22 cellular contexts compared by ENCODE assay signal in the genomic region with DNA sequence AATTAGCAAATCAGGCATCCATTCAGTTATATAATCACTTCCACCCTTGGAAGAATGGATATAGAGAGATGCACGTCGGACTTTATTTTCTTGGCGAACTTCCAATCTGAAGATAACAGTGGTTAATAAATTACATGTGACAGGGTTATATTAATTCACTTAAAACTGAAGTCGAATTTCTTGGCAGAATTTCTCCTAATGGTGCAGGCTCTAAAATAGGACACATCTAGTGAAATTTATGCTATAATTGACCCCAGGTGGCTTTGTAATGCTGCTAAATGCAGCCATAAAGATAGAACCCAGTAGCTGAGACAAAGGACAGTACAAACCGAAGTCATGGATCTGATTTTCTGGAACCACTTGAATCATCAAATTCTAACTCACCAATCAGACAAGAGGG. TPM values are rescaled to one million over a fixed set of nuclear protein-coding genes. Genes with fewer than 3 reads are reported as not detected.
DNase-seq lines count a peak whose midpoint lies in the region; ATAC-seq, FAIRE-seq and TF ChIP-seq lines count a peak whose summit lies in the region.
"Had no signal": no experiment of that assay in that cellular context is flagged by ENCODE, and none has a peak within 500 bp of the region (broad histone marks: within the 10 kb centered on the region; RNA-seq: fewer than 3 reads in every experiment).

No MANE protein-coding gene starts in this region.

- CTCF ChIA-PET in GM12878 (lab: Yijun Ruan, JAX): no interaction called here

- H4K20me1 ChIP-seq in GM12878 (ENCODE audit: control insufficient read depth, insufficient read depth): no peaks in the 10 kb centered on the region
- no peaks in the 10 kb centered on the region for H4K20me1 ChIP-seq in smooth muscle cell (ENCODE audit: low read depth)

- H3K4me3 ChIP-seq in GM12878: no peak overlapping the region
- H3K4me3 ChIP-seq in small intestine (ENCODE audit: low read depth in 1 of 2, low read length in 2 of 2): no peak overlapping the region
- H3K4me3 ChIP-seq in smooth muscle cell: no peak overlapping the region
- H3K4me3 ChIP-seq: HAP-1, MG63 had no signal

- no TSS peak for BruUV-seq in GM12878 (replicated peaks; lab: Mats Ljungman, UMichigan)

- H3K4me2 ChIP-seq in GM12878 (ENCODE audit: control insufficient read depth, insufficient read depth) (no peak overlapping the region), smooth muscle cell (no peak overlapping the region)
- H3K4me2 ChIP-seq: KMS-11 had no signal

- ATAC-seq in GM12878 (no peak), left lobe of liver (no peak)
- ATAC-seq: HepG2, Panc1, Right ventricle myocardium inferior had no signal

- no peak for TF ChIP-seq EP300 in GM12878 (IDR thresholded peaks at IDR 0.05; ENCODE audit: borderline replicate concordance in 1 of 2, control insufficient read depth in 1 of 2, low read depth in 2 of 2, low read length in 2 of 2)

- TF ChIP-seq POLR2A in GM12878 (IDR thresholded peaks at IDR 0.05; ENCODE audit: low read depth, low read length): no peak

- in situ Hi-C loops in GM12878 (cut with MboI): no loop called here

- no peak overlapping the region for H2AFZ ChIP-seq in GM12878 (ENCODE audit: control insufficient read depth, low read depth, low read length)
- no peak overlapping the region for H2AFZ ChIP-seq in smooth muscle cell (ENCODE audit: low read depth)

- no peaks in the 10 kb centered on the region for H3F3A ChIP-seq in smooth muscle cell (ENCODE audit: low read depth)

- FAIRE-seq in GM12878 (lab: Jason Lieb, UNC) (peak; percentile 7), small intestine (lab: Jason Lieb, UNC) (no peak)
- FAIRE-seq: A204.1, HepG2 had no signal

- H3K79me2 ChIP-seq in GM12878 (ENCODE audit: control insufficient read depth, insufficient read depth, low read length) (no peaks in the 10 kb centered on the region), smooth muscle cell (ENCODE audit: low read depth) (no peaks in the 10 kb centered on the region)

- H3K36me3 ChIP-seq in GM12878 (ENCODE audit: control insufficient read depth in 2 of 2, insufficient read depth in 2 of 2, low read length in 1 of 2): no peaks in the 10 kb centered on the region
- H3K36me3 ChIP-seq in small intestine (ENCODE audit: control insufficient read depth in 2 of 2, insufficient read depth in 2 of 2, low read length in 2 of 2): no peaks in the 10 kb centered on the region
- no peaks in the 10 kb centered on the region for H3K36me3 ChIP-seq in smooth muscle cell (ENCODE audit: low read depth)
- H3K36me3 ChIP-seq: HAP-1, MG63 had no signal

- peak; percentile 27 for DNase-seq in NCI-H748 (lab: John Stamatoyannopoulos, UW; ENCODE audit: unreplicated experiment)
- DNase-seq in NCI-H748 treated with DMSO at 0.1 percent for 48 hours (lab: John Stamatoyannopoulos, UW): no peak
- peak; percentile 41 for DNase-seq in NCI-H2081 treated with DMSO at 0.1 percent for 48 hours (lab: John Stamatoyannopoulos, UW)
- no peak for DNase-seq in GM12878 (ENCODE audit: low read depth, low spot score)
- DNase-seq in small intestine: peak; percentile 84
- no peak for DNase-seq in left lobe of liver (ENCODE audit: low spot score)
- no peak for DNase-seq in HPDE6-E6E7 (ENCODE audit: extremely low spot score)
- no peak for DNase-seq in smooth muscle cell (lab: John Stamatoyannopoulos, UW; ENCODE audit: unreplicated experiment)
- DNase-seq: EL, MG63, NCI-H1092, NCI-H2029, NCI-H526, T-helper 1 cell, T1000 had no signal

- H3K27ac ChIP-seq in GM12878 (ENCODE audit: control insufficient read depth, insufficient read depth) (no peak overlapping the region), small intestine (ENCODE audit: low read depth in 1 of 2, low read length in 1 of 2) (no peak overlapping the region), smooth muscle cell (ENCODE audit: low read depth) (no peak overlapping the region)
- H3K27ac ChIP-seq: KMS-11 had no signal

- POLR2A ChIA-PET in GM12878 (lab: Charles Lee): no interaction called here

- intact Hi-C loops in GM12878 (cut with micrococcal nuclease; ENCODE audit: unreplicated experiment): no loop called here

- H3K9me3 ChIP-seq in GM12878 (replicated peaks; ENCODE audit: control insufficient read depth, insufficient read depth, low read length) (no peaks in the 10 kb centered on the region; the same call in 2 of the 3 replicates), small intestine (ENCODE audit: control insufficient read depth, low read depth) (no peaks in the 10 kb centered on the region), smooth muscle cell (replicated peaks; ENCODE audit: low read depth) (no peaks in the 10 kb centered on the region)
- H3K9me3 ChIP-seq: HAP-1, MG63 had no signal

- RAD21 ChIA-PET in GM12878 (lab: Charles Lee; ENCODE audit: unreplicated experiment): no interaction called here

- H3K27me3 ChIP-seq in GM12878 (replicated peaks in 1 of 2; ENCODE audit: control insufficient read depth in 2 of 2, insufficient read depth in 2 of 2, low read length in 1 of 2): no peaks in the 10 kb centered on the region
- H3K27me3 ChIP-seq in small intestine (ENCODE audit: control insufficient read depth in 2 of 2, insufficient read depth in 2 of 2, low read length in 2 of 2): no peaks in the 10 kb centered on the region
- H3K27me3 ChIP-seq in smooth muscle cell (ENCODE audit: low read depth): no peaks in the 10 kb centered on the region
- H3K27me3 ChIP-seq: MG63 had no signal

- WGBS in GM12878 (ENCODE audit: insufficient coverage, insufficient replicate concordance, low lambda C conversion rate, missing lambda C conversion rate): 72% methylated on average over 5 of the region's 5 CpGs
- WGBS in small intestine, 3 donors: 12 to 33% (median 33%) methylated on average over 5 of the region's 5 CpGs
- WGBS in smooth muscle cell (ENCODE audit: low lambda C conversion rate): 69% methylated on average over 5 of the region's 5 CpGs

- H3K9ac ChIP-seq in GM12878 (ENCODE audit: control insufficient read depth, insufficient read depth, low read length) (no peak overlapping the region), smooth muscle cell (ENCODE audit: low read depth) (no peak overlapping the region)
- H3K9ac ChIP-seq: KMS-11 had no signal

- no peak for TF ChIP-seq CTCF in GM12878 (IDR thresholded peaks at IDR 0.05 in 2 of 3, conservative IDR thresholded peaks at IDR 0.05 in 1 of 3; ENCODE audit: control insufficient read depth in 2 of 3, extremely low read depth in 1 of 3, insufficient read depth in 1 of 3, low read depth in 3 of 3, low read length in 3 of 3)
- no peak for TF ChIP-seq CTCF in smooth muscle cell (IDR thresholded peaks at IDR 0.05; ENCODE audit: borderline replicate concordance, insufficient read depth, poor library complexity, severe bottlenecking)

- SMC1A ChIA-PET in GM12878 (lab: Charles Lee; ENCODE audit: uncharacterized antibody, unreplicated experiment): no interaction called here

- TF ChIP-seq RAD21 in GM12878 (IDR thresholded peaks at IDR 0.05; ENCODE audit: insufficient read depth, low read depth, low read length): no peak

- no peaks in the 10 kb centered on the region; the same call in 1 of the 2 replicates for H3K4me1 ChIP-seq in GM12878 (ENCODE audit: control insufficient read depth, insufficient read depth, low read length)
- H3K4me1 ChIP-seq in small intestine (ENCODE audit: control insufficient read depth in 2 of 2, insufficient read depth in 1 of 2, low read depth in 1 of 2, low read length in 1 of 2): no peaks in the 10 kb centered on the region
- no peaks in the 10 kb centered on the region for H3K4me1 ChIP-seq in smooth muscle cell (ENCODE audit: low read depth)
- H3K4me1 ChIP-seq: HAP-1 had no signal

RNA-seq across cellular contexts. Expression of a gene that starts 20.8 kb away (rescaled TPM):
- 0.37 and 0.42 TPM in 2 replicates for total RNA-seq in GM12878 (2013; cell fraction: nucleolus; rRNA removed)
- total RNA-seq in GM12878 (2014; rRNA removed) (not detected in 2 replicates), GM12878 (2014; rRNA removed; fragmentation: Illumina TruSeq; extraction: Trizol) (not detected in 2 replicates), GM12878 (2021) (not detected in 2 replicates), left lobe of liver (0.15 TPM), smooth muscle cell (0.67 TPM in 1 of 2 replicates, not detected in the other)
- not detected for polyA plus RNA-seq in GM12878 (2011; ENCODE audit: low read depth)
- polyA plus RNA-seq in GM12878 (2011; rRNA removed) (0.12 TPM in 2 replicates), GM12878 (2014; fragmentation: Illumina TruSeq; extraction: Trizol) (not detected in 2 replicates), GM12878 (2014; fragmentation: Nextera tagmentation; extraction: Ambion mirVana) (not detected), GM12878 (2014; rRNA removed) (not detected in 2 replicates), GM12878 (2016; fragmentation: Nextera tagmentation; extraction: Ambion mirVana) (not detected), small intestine (1 to 10 TPM in 1 of 3 donors, not detected in 2; 2.3 TPM), smooth muscle cell (0.08 TPM in 1 of 2 replicates, not detected in the other)
- not detected in 2 replicates for polyA plus RNA-seq in GM12878 (2011; cell fraction: cytosol; rRNA removed)
- polyA plus RNA-seq in GM12878 (2011; cell fraction: nucleus; rRNA removed): 0.19 and 0.45 TPM in 2 replicates
- not detected in 2 replicates for polyA plus RNA-seq in GM12878 (2012)
- 0.26 TPM in 1 of 2 replicates, not detected in the other for polyA minus RNA-seq in GM12878 (2011; rRNA and poly(A)+ RNA removed)
- not detected in 2 replicates for polyA minus RNA-seq in GM12878 (2011; cell fraction: cytosol; rRNA and poly(A)+ RNA removed)
- 0.29 TPM in 1 of 2 replicates, not detected in the other for polyA minus RNA-seq in GM12878 (2011; cell fraction: nucleus; rRNA and poly(A)+ RNA removed)
- total RNA-seq: Right ventricle myocardium inferior had no signal
- polyA plus RNA-seq: CD14-positive monocyte had no signal

RNA-seq across cellular contexts. Expression of a gene that starts 27.7 kb away (rescaled TPM):
- not detected in 2 replicates for total RNA-seq in GM12878 (2013; cell fraction: nucleolus; rRNA removed)
- not detected in 2 replicates for total RNA-seq in GM12878 (2014; rRNA removed)
- not detected in 2 replicates for total RNA-seq in GM12878 (2014; rRNA removed; fragmentation: Illumina TruSeq; extraction: Trizol)
- not detected in 2 replicates for total RNA-seq in GM12878 (2021)
- not detected for polyA plus RNA-seq in GM12878 (2011; ENCODE audit: low read depth)
- polyA plus RNA-seq in GM12878 (2011; rRNA removed): not detected in 2 replicates
- polyA plus RNA-seq in GM12878 (2011; cell fraction: cytosol; rRNA removed): not detected in 2 replicates
- not detected in 2 replicates for polyA plus RNA-seq in GM12878 (2011; cell fraction: nucleus; rRNA removed)
- not detected in 2 replicates for polyA plus RNA-seq in GM12878 (2012)
- not detected in 2 replicates for polyA plus RNA-seq in GM12878 (2014; fragmentation: Illumina TruSeq; extraction: Trizol)
- not detected for polyA plus RNA-seq in GM12878 (2014; fragmentation: Nextera tagmentation; extraction: Ambion mirVana)
- not detected in 2 replicates for polyA plus RNA-seq in GM12878 (2014; rRNA removed)
- not detected for polyA plus RNA-seq in GM12878 (2016; fragmentation: Nextera tagmentation; extraction: Ambion mirVana)
- not detected in 2 replicates for polyA minus RNA-seq in GM12878 (2011; rRNA and poly(A)+ RNA removed)
- polyA minus RNA-seq in GM12878 (2011; cell fraction: cytosol; rRNA and poly(A)+ RNA removed): not detected in 2 replicates
- polyA minus RNA-seq in GM12878 (2011; cell fraction: nucleus; rRNA and poly(A)+ RNA removed): not detected in 2 replicates
- not detected for polyA plus RNA-seq in small intestine
- not detected for total RNA-seq in left lobe of liver
- total RNA-seq in smooth muscle cell: not detected in 2 replicates
- 0.15 TPM in 1 of 2 replicates, not detected in the other for polyA plus RNA-seq in smooth muscle cell
- total RNA-seq: HepG2, Right ventricle myocardium inferior had no signal
- polyA plus RNA-seq: CD14-positive monocyte, HepG2 had no signal

Comparison
In these comparisons a context has a peak if more than half of its experiments do, and no peak if none do; other contexts are left out.
1. DNase-seq: peak in NCI-H748 (single experiment), NCI-H2081 treated with DMSO at 0.1 percent for 48 hours (single experiment) and small intestine (single experiment); none in NCI-H748 treated with DMSO at 0.1 percent for 48 hours (single experiment), GM12878 (single experiment), left lobe of liver (single experiment), HPDE6-E6E7 (single experiment) and smooth muscle cell (single experiment).